Comparison of ENCODE assay signal across 23 cellular contexts in the genomic region with DNA sequence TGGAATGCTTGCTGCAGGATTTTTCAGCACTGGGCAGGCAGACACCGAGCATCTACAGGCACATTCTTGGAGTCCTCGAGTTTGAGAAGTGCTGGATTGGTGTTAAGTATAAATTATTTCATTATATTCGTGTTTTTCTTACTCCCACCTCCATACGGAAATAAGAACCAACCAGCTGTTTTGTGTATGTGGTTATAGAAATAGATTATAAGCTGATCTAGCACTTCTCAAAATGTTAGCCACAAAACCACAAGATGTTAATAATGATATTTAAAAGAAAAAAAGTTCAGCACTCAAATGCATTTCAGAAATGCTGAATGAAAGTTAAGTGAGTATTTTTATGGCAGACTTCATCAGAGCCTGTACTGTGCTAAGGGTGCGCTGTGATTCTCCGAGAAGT. TPM values are rescaled to one million over a fixed set of nuclear protein-coding genes. Genes with fewer than 3 reads are reported as not detected.
DNase-seq lines count a peak whose midpoint lies in the region; ATAC-seq lines count a peak whose summit lies in the region.
"Had no signal": no experiment of that assay in that cellular context is flagged by ENCODE, and none has a peak within 500 bp of the region (broad histone marks: within the 10 kb centered on the region; RNA-seq: fewer than 3 reads in every experiment).

No MANE protein-coding gene starts in this region.

- no peaks in the 10 kb centered on the region for H3K27me3 Mint-ChIP-seq in CD4-positive, alpha-beta memory T cell
- no peaks in the 10 kb centered on the region for H3K27me3 Mint-ChIP-seq in central memory CD8-positive, alpha-beta T cell
- H3K27me3 Mint-ChIP-seq: CD8-positive, alpha-beta memory T cell had no signal

- peaks cover 25 to 44% (median 37%) of the 10 kb centered on the region in 4 donors for H3K4me1 Mint-ChIP-seq in CD4-positive, alpha-beta memory T cell
- peaks cover 18% of the 10 kb centered on the region for H3K4me1 Mint-ChIP-seq in central memory CD8-positive, alpha-beta T cell

- H3K36me3 ChIP-seq in BLaER1 treated with 17β-estradiol and CSF1 and Interleukin-3, amounts not matched to agents 10 nM and 100 nM, result peaks cover 62 to 100% (median 94%) of the 10 kb centered on the region in 11 experiments
- peaks cover 4% of the 10 kb centered on the region for H3K36me3 ChIP-seq in CD4-positive, alpha-beta memory T cell (ENCODE audit: insufficient read depth, low read length)
- H3K36me3 ChIP-seq in SK-N-MC (ENCODE audit: insufficient read depth, low read length), result peaks cover 3% of the 10 kb centered on the region; the same call in 1 of the 2 replicates

- intact Hi-C loops in CD4-positive, alpha-beta memory T cell (cut with micrococcal nuclease), result no loop called here

- no peaks in the 10 kb centered on the region for H3K27me3 ChIP-seq in BLaER1 treated with 17β-estradiol and CSF1 and Interleukin-3, amounts not matched to agents 10 nM and 100 nM
- no peaks in the 10 kb centered on the region for H3K27me3 ChIP-seq in CD4-positive, alpha-beta memory T cell (ENCODE audit: insufficient read depth, low read length)

- H3K9me3 ChIP-seq in BLaER1 treated with 17β-estradiol and CSF1 and Interleukin-3, amounts not matched to agents 10 nM and 100 nM (replicated peaks in 1 of 11), result no peaks in the 10 kb centered on the region
- no peaks in the 10 kb centered on the region for H3K9me3 ChIP-seq in CD4-positive, alpha-beta memory T cell (ENCODE audit: control insufficient read depth in 1 of 2, low read length in 2 of 2)
- H3K9me3 ChIP-seq in SK-N-MC (ENCODE audit: low read depth, low read length), result no peaks in the 10 kb centered on the region

- H3K36me3 Mint-ChIP-seq in CD4-positive, alpha-beta memory T cell, result peaks cover 63 to 73% of the 10 kb centered on the region in 2 donors
- H3K36me3 Mint-ChIP-seq in central memory CD8-positive, alpha-beta T cell (ENCODE audit: insufficient read depth), result peaks cover 27% of the 10 kb centered on the region

- POLR2A ChIA-PET in CD4-positive, alpha-beta memory T cell (lab: Charles Lee; ENCODE audit: partially characterized antibody), result no interaction called here

- peak overlapping the region in 10 of 11 experiments; percentile 24 to 71 (median 49); a peak in 20 of 22 replicates for H3K4me2 ChIP-seq in BLaER1 treated with 17β-estradiol and CSF1 and Interleukin-3, amounts not matched to agents 10 nM and 100 nM

- no peaks in the 10 kb centered on the region for H3K9me3 Mint-ChIP-seq in CD4-positive, alpha-beta memory T cell
- no peaks in the 10 kb centered on the region for H3K9me3 Mint-ChIP-seq in central memory CD8-positive, alpha-beta T cell
- H3K9me3 Mint-ChIP-seq: CD8-positive, alpha-beta memory T cell had no signal

- no peak overlapping the region for H3K4me3 ChIP-seq in BLaER1 treated with 17β-estradiol and CSF1 and Interleukin-3, amounts not matched to agents 10 nM and 100 nM
- no peak overlapping the region for H3K4me3 ChIP-seq in CD4-positive, alpha-beta memory T cell (ENCODE audit: low read length in 2 of 2)
- peak overlapping the region; percentile 21; the same call in 1 of the 2 replicates for H3K4me3 ChIP-seq in SK-N-MC
- H3K4me3 ChIP-seq: K562 had no signal

- DNase-seq in CD4-positive, alpha-beta memory T cell, result peak in 3 of 5 donors; percentile 14 to 24 (median 24)
- DNase-seq in SK-N-MC (ENCODE audit: low read depth, low spot score) (peak; percentile 45), UCSD-AML1 (lab: John Stamatoyannopoulos, UW; ENCODE audit: unreplicated experiment) (no peak)
- no peak for DNase-seq in central memory CD8-positive, alpha-beta T cell (ENCODE audit: low spot score in 2 of 2)
- DNase-seq: Calu3; DMS153; NCI-H1092; NCI-H1436; NCI-H187 treated with DMSO at 0.1 percent for 48 hours; NCI-H2227 treated with DMSO at 0.1 percent for 48 hours; NCI-H510A; NCI-H748 treated with DMSO at 0.1 percent for 48 hours; NK-92 treated with Interleukin-12 subunit alpha and Interleukin-12 subunit beta, amount 100 ng/mL, for 24 hours; SIG-M5 had no signal

- peaks cover 0 to 86% (median 24%) of the 10 kb centered on the region in 11 experiments; a peak in 14 of 22 replicates for H4K20me1 ChIP-seq in BLaER1 treated with 17β-estradiol and CSF1 and Interleukin-3, amounts not matched to agents 10 nM and 100 nM

- CTCF ChIA-PET in CD4-positive, alpha-beta memory T cell (lab: Charles Lee; ENCODE audit: partially characterized antibody), result no interaction called here

- no peak overlapping the region; a peak in 1 of 22 replicates for H3K9ac ChIP-seq in BLaER1 treated with 17β-estradiol and CSF1 and Interleukin-3, amounts not matched to agents 10 nM and 100 nM
- no peak overlapping the region for H3K9ac ChIP-seq in SK-N-MC (ENCODE audit: insufficient read length)

- H3K4me3 Mint-ChIP-seq in CD4-positive, alpha-beta memory T cell, result no peak overlapping the region
- H3K4me3 Mint-ChIP-seq in central memory CD8-positive, alpha-beta T cell, result no peak overlapping the region

- no peak overlapping the region for H3K27ac Mint-ChIP-seq in CD4-positive, alpha-beta memory T cell
- H3K27ac Mint-ChIP-seq in central memory CD8-positive, alpha-beta T cell (ENCODE audit: low read depth), result no peak overlapping the region

- no peak overlapping the region for H3K27ac ChIP-seq in BLaER1 treated with 17β-estradiol and CSF1 and Interleukin-3, amounts not matched to agents 10 nM and 100 nM
- no peak overlapping the region for H3K27ac ChIP-seq in CD4-positive, alpha-beta memory T cell (ENCODE audit: low read depth, low read length)
- H3K27ac ChIP-seq in SK-N-MC, result no peak overlapping the region

- peak; percentile 28 for ATAC-seq in central memory CD8-positive, alpha-beta T cell (replicated peaks; ENCODE audit: extremely low read depth, poor library complexity, severe bottlenecking)
- ATAC-seq in GM19351 (IDR thresholded peaks at IDR 0.05; ENCODE audit: unreplicated experiment) (no peak), HG02938 (IDR thresholded peaks at IDR 0.05; ENCODE audit: unreplicated experiment) (no peak), HG02870 (IDR thresholded peaks at IDR 0.05; ENCODE audit: unreplicated experiment) (no peak)
- ATAC-seq: K562, Panc1, SK-N-SH treated with all-trans-retinoic acid at 6 μM for 48 hours had no signal

- H3K4me1 ChIP-seq in BLaER1 treated with 17β-estradiol and CSF1 and Interleukin-3, amounts not matched to agents 10 nM and 100 nM, result peaks cover 7 to 17% (median 13%) of the 10 kb centered on the region in 10 experiments
- H3K4me1 ChIP-seq in CD4-positive, alpha-beta memory T cell (ENCODE audit: insufficient read depth, low read length), result peaks cover 23% of the 10 kb centered on the region

RNA-seq across cellular contexts. Expression of gene TEX29, which starts 24.0 kb away (rescaled TPM):
- under 1 TPM in 1 of 2 experiments, not detected in 1; 0.50 TPM for total RNA-seq in CD4-positive, alpha-beta memory T cell
- polyA plus RNA-seq in CD4-positive, alpha-beta memory T cell, result under 1 TPM in 1 of 2 donors, not detected in 1; 0.28 TPM
- total RNA-seq: Calu3; CD8-positive, alpha-beta memory T cell; Daoy; K562 had no signal
- polyA plus RNA-seq: CD8-positive, alpha-beta memory T cell had no signal

Comparison
In these comparisons a context has a peak if more than half of its experiments do, and no peak if none do; other contexts are left out.
1. DNase-seq: peak in CD4-positive, alpha-beta memory T cell (3 of 5) and SK-N-MC (single experiment); none in central memory CD8-positive, alpha-beta T cell (0 of 2) and UCSD-AML1 (single experiment).